ENCODE assay signal across 1 cellular context in genomic region chr14:60249321-60250251, GRCh38.
TF ChIP-seq lines count a peak whose summit lies in the region.

No MANE protein-coding gene starts in this region.

TF ChIP-seq in K562, 482 proteins besides CTCF, POLR2A, EP300 and RAD21 (continued from another document and continues in another):
- TF ChIP-seq ZBTB7A (IDR thresholded peaks at IDR 0.05; ENCODE audit: borderline replicate concordance, control insufficient read depth, low read depth, low read length), result peak; percentile 93
- TF ChIP-seq RNF2 (IDR thresholded peaks at IDR 0.05), result no peak
- TF ChIP-seq SREBF1 (IDR thresholded peaks at IDR 0.05; ENCODE audit: borderline replicate concordance, low read depth, low read length), result no peak
- TF ChIP-seq KDM5B (IDR thresholded peaks at IDR 0.05; ENCODE audit: insufficient replicate concordance, low read depth, low read length), result no peak
- peak; percentile 71 for TF ChIP-seq POLR2G (IDR thresholded peaks at IDR 0.05; ENCODE audit: low read depth, low read length)
- TF ChIP-seq ELF2 (CRISPR knock-in tag; IDR thresholded peaks at IDR 0.05), result no peak
- no peak for TF ChIP-seq ETV6 (IDR thresholded peaks at IDR 0.05; ENCODE audit: borderline replicate concordance in 1 of 2, low read depth in 2 of 2, low read length in 1 of 2)
- no peak for TF ChIP-seq ETV6 (CRISPR knock-in tag; IDR thresholded peaks at IDR 0.05; ENCODE audit: borderline replicate concordance)
- no peak for TF ChIP-seq MXI1 (IDR thresholded peaks at IDR 0.05; ENCODE audit: low read depth, low read length)
- TF ChIP-seq ATF6 (CRISPR knock-in tag; IDR thresholded peaks at IDR 0.05), result no peak
- TF ChIP-seq, protein P1, sequence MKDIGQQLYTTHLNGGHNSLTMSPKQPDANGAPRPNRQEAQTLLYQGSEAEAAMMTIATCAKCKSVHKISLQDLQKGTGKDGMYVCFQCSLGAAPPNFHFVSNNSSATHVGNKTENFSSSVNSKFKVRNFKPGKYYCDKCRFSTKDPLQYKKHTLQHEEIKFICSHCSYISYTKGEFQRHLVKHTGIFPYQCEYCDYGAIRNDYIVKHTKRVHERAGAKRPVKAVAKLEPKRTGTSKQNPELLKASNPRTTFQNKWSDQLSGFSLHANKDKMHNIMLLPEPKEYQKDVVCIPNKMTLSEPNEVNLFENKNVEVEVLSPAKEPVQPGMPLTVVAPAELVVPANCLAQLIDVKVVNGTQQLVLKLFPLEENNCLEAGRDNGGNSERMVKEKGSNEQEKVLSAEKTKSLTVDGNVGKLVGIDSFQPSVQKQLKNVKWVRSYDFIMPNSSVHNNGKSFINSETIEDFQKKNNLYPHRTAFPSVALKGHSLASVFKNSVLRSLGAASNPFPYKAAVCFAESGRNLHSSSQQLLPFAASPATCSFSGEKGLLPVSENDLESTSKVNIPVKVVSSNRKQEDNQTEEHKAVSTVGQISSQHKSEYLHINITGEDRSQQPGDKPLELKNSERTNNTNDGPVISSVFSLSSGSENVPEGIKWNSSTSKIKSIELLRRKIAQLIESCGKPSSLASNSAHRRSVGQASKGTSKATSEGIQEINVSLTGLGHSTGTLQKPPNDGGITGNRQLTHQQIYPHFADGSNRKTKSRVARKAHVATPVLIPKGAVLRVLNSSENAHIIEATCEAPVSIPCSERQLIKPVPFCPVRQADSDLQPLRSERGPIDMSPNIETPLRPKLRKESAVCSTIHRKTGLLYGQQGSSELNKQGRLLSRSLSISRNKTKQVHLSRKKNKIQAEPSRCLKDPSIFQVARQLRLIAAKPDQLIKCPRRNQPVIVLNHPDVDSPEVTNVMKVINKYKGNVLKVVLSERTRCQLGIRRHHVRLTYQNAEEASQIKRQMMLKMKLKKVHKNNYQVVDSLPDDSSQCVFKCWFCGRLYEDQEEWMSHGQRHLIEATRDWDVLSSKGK (CRISPR knock-in tag; IDR thresholded peaks at IDR 0.05), result no peak
- no peak for TF ChIP-seq ZFP91 (CRISPR knock-in tag; IDR thresholded peaks at IDR 0.05)
- peak; percentile 23 for TF ChIP-seq ZFX (CRISPR knock-in tag; IDR thresholded peaks at IDR 0.05)
- no peak for TF ChIP-seq JUN (IDR thresholded peaks at IDR 0.05; ENCODE audit: borderline replicate concordance, low read depth, low read length)
- no peak for TF ChIP-seq JUN (CRISPR knock-in tag; IDR thresholded peaks at IDR 0.05; ENCODE audit: borderline replicate concordance)
- TF ChIP-seq SIN3A (IDR thresholded peaks at IDR 0.05; ENCODE audit: borderline replicate concordance in 2 of 2, control insufficient read depth in 1 of 2, low read depth in 2 of 2, low read length in 2 of 2), result peak in 1 of 2 experiments; percentile 10; a peak in 1 of 4 replicates
- TF ChIP-seq MAZ (CRISPR knock-in tag; conservative IDR thresholded peaks at IDR 0.05 in 1 of 2, IDR thresholded peaks at IDR 0.05 in 1 of 2), result peak; percentile 47 to 71
- TF ChIP-seq EGR1 (conservative IDR thresholded peaks at IDR 0.05), result peak; percentile 55
- TF ChIP-seq, protein P2, sequence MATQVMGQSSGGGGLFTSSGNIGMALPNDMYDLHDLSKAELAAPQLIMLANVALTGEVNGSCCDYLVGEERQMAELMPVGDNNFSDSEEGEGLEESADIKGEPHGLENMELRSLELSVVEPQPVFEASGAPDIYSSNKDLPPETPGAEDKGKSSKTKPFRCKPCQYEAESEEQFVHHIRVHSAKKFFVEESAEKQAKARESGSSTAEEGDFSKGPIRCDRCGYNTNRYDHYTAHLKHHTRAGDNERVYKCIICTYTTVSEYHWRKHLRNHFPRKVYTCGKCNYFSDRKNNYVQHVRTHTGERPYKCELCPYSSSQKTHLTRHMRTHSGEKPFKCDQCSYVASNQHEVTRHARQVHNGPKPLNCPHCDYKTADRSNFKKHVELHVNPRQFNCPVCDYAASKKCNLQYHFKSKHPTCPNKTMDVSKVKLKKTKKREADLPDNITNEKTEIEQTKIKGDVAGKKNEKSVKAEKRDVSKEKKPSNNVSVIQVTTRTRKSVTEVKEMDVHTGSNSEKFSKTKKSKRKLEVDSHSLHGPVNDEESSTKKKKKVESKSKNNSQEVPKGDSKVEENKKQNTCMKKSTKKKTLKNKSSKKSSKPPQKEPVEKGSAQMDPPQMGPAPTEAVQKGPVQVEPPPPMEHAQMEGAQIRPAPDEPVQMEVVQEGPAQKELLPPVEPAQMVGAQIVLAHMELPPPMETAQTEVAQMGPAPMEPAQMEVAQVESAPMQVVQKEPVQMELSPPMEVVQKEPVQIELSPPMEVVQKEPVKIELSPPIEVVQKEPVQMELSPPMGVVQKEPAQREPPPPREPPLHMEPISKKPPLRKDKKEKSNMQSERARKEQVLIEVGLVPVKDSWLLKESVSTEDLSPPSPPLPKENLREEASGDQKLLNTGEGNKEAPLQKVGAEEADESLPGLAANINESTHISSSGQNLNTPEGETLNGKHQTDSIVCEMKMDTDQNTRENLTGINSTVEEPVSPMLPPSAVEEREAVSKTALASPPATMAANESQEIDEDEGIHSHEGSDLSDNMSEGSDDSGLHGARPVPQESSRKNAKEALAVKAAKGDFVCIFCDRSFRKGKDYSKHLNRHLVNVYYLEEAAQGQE (CRISPR knock-in tag; IDR thresholded peaks at IDR 0.05; ENCODE audit: low read depth), result no peak
- TF ChIP-seq, protein P3, sequence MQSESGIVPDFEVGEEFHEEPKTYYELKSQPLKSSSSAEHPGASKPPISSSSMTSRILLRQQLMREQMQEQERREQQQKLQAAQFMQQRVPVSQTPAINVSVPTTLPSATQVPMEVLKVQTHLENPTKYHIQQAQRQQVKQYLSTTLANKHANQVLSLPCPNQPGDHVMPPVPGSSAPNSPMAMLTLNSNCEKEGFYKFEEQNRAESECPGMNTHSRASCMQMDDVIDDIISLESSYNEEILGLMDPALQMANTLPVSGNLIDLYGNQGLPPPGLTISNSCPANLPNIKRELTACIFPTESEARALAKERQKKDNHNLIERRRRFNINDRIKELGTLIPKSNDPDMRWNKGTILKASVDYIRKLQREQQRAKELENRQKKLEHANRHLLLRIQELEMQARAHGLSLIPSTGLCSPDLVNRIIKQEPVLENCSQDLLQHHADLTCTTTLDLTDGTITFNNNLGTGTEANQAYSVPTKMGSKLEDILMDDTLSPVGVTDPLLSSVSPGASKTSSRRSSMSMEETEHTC (IDR thresholded peaks at IDR 0.05), result no peak
- no peak for TF ChIP-seq TOE1 (IDR thresholded peaks at IDR 0.05; ENCODE audit: borderline replicate concordance)
- no peak for TF ChIP-seq TOE1 (CRISPR knock-in tag; IDR thresholded peaks at IDR 0.05; ENCODE audit: borderline replicate concordance, low read depth)
- peak; percentile 42 for TF ChIP-seq CXXC5 (CRISPR knock-in tag; IDR thresholded peaks at IDR 0.05)
- TF ChIP-seq CREB1 (IDR thresholded peaks at IDR 0.05), result no peak
- TF ChIP-seq CREB1 (CRISPR knock-in tag; IDR thresholded peaks at IDR 0.05), result no peak
- 0 out of 6 replicates have a peak, but pooled peaks of 1 of the 3 experiments have one; percentile 24 for TF ChIP-seq ZBTB11 (CRISPR knock-in tag; IDR thresholded peaks at IDR 0.05)
- TF ChIP-seq ZNF76 (CRISPR knock-in tag; IDR thresholded peaks at IDR 0.05; ENCODE audit: borderline replicate concordance), result no peak
- TF ChIP-seq, protein P4, sequence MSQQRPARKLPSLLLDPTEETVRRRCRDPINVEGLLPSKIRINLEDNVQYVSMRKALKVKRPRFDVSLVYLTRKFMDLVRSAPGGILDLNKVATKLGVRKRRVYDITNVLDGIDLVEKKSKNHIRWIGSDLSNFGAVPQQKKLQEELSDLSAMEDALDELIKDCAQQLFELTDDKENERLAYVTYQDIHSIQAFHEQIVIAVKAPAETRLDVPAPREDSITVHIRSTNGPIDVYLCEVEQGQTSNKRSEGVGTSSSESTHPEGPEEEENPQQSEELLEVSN (IDR thresholded peaks at IDR 0.05; ENCODE audit: borderline replicate concordance in 1 of 2, extremely low read depth in 1 of 2, insufficient read depth in 1 of 2, insufficient read length in 1 of 2, low read depth in 1 of 2, low read length in 1 of 2, poor library complexity in 1 of 2, severe bottlenecking in 1 of 2), result peak in 1 of 2 experiments; percentile 24
- TF ChIP-seq, protein P5, sequence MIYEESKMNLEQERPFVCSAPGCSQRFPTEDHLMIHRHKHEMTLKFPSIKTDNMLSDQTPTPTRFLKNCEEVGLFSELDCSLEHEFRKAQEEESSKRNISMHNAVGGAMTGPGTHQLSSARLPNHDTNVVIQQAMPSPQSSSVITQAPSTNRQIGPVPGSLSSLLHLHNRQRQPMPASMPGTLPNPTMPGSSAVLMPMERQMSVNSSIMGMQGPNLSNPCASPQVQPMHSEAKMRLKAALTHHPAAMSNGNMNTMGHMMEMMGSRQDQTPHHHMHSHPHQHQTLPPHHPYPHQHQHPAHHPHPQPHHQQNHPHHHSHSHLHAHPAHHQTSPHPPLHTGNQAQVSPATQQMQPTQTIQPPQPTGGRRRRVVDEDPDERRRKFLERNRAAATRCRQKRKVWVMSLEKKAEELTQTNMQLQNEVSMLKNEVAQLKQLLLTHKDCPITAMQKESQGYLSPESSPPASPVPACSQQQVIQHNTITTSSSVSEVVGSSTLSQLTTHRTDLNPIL (CRISPR knock-in tag; IDR thresholded peaks at IDR 0.05), result no peak
- peak; percentile 9 for TF ChIP-seq HNRNPK (IDR thresholded peaks at IDR 0.05; ENCODE audit: low read depth, low read length, poor library complexity, severe bottlenecking)
- peak; percentile 59 for TF ChIP-seq RBFOX2 (IDR thresholded peaks at IDR 0.05; ENCODE audit: low read depth, low read length)
- TF ChIP-seq RBBP5 (IDR thresholded peaks at IDR 0.05; ENCODE audit: borderline replicate concordance, insufficient read depth, low read length, poor library complexity, severe bottlenecking), result peak; percentile 38
- TF ChIP-seq KLF13 (tag; IDR thresholded peaks at IDR 0.05; ENCODE audit: borderline replicate concordance, low read depth), result no peak
- peak in 1 of 2 experiments; percentile 50; a peak in 1 of 4 replicates for TF ChIP-seq UBTF (IDR thresholded peaks at IDR 0.05; ENCODE audit: borderline replicate concordance in 1 of 2, low read depth in 2 of 2, low read length in 2 of 2)
